ENCODE assay signal across 8 cellular contexts in the genomic region with DNA sequence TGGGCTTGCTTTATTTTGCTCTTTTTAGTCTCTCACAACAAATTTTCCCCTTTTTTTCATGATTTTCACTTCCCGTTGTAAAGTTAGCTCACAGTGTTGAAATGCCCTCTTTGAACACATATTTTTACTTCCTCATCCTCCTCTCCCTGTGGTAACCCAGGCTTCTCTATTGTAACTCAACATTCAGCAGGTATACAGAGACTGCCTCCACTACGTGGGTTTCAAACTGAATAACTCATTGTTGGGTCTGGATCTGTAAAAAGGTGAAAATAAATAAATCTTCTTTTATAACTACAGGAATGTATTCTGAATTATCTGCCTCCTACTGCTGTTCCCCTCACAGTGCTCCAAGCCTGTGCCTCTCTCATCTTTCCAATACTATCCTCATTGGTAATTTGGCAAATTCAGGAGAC.
A peak's percentile ranks its signal among the peaks of the same experiment; 100 is the strongest.
DNase-seq lines count a peak whose midpoint lies in the region; ATAC-seq and TF ChIP-seq lines count a peak whose summit lies in the region.

No MANE protein-coding gene starts in this region.

- H3K79me2 ChIP-seq in SK-N-SH (ENCODE audit: insufficient read depth) (peaks cover 93% of the 10 kb centered on the region), smooth muscle cell (ENCODE audit: low read depth) (peaks cover 100% of the 10 kb centered on the region)

- no peaks in the 10 kb centered on the region for H3K27me3 ChIP-seq in SK-N-SH (ENCODE audit: insufficient read depth)
- no peaks in the 10 kb centered on the region for H3K27me3 ChIP-seq in smooth muscle cell (ENCODE audit: low read depth)

- no peak overlapping the region for H3K4me3 Mint-ChIP-seq in progenitor cell of endocrine pancreas (ENCODE audit: low read depth)

- H3K4me1 Mint-ChIP-seq in progenitor cell of endocrine pancreas (ENCODE audit: low read depth), result peaks cover 34% of the 10 kb centered on the region

- no peak for TF ChIP-seq EP300 in SK-N-SH (IDR thresholded peaks at IDR 0.05; ENCODE audit: borderline replicate concordance in 1 of 2, low read depth in 1 of 2, low read length in 1 of 2)

- POLR2A ChIA-PET in SK-N-SH (lab: Yijun Ruan, JAX), result no interaction called here

- TF ChIP-seq CTCF in SK-N-SH (IDR thresholded peaks at IDR 0.05) (no peak), choroid plexus epithelial cell (conservative IDR thresholded peaks at IDR 0.05; ENCODE audit: low read depth, low read length) (no peak), smooth muscle cell (IDR thresholded peaks at IDR 0.05; ENCODE audit: borderline replicate concordance, insufficient read depth, poor library complexity, severe bottlenecking) (no peak), progenitor cell of endocrine pancreas (IDR thresholded peaks at IDR 0.05; ENCODE audit: unreplicated experiment) (no peak)

- DNase-seq in SK-N-SH, result no peak
- peak; percentile 40 for DNase-seq in NAMALWA (ENCODE audit: low spot score)
- DNase-seq in choroid plexus epithelial cell (ENCODE audit: low read depth), result no peak
- no peak for DNase-seq in smooth muscle cell (lab: John Stamatoyannopoulos, UW; ENCODE audit: unreplicated experiment)
- no peak for DNase-seq in left colon
- no peak for DNase-seq in T1000 (lab: John Stamatoyannopoulos, UW)
- no peak for DNase-seq in progenitor cell of endocrine pancreas (ENCODE audit: low spot score, unreplicated experiment)

- peaks cover 58% of the 10 kb centered on the region for H3K27me3 Mint-ChIP-seq in progenitor cell of endocrine pancreas

- H3K9me2 ChIP-seq in SK-N-SH, result no peaks in the 10 kb centered on the region

- no peak for TF ChIP-seq RAD21 in SK-N-SH (IDR thresholded peaks at IDR 0.05; ENCODE audit: low read length)

- CTCF ChIA-PET in SK-N-SH (lab: Yijun Ruan, JAX), result interaction anchor here (0.6 kb wide), 1 partner anchor 25 kb away, joined by 3 read pairs; no protein-coding TSS in a partner anchor

- H3K4me2 ChIP-seq in SK-N-SH, result peak overlapping the region; percentile 86
- peak overlapping the region; percentile 99 for H3K4me2 ChIP-seq in smooth muscle cell

- H3K4me1 ChIP-seq in SK-N-SH (ENCODE audit: control insufficient read depth in 1 of 2, insufficient read depth in 2 of 2, low read depth in 1 of 2, low read length in 1 of 2) (peaks cover 3 to 12% of the 10 kb centered on the region in 2 experiments; a peak in 2 of 4 replicates), smooth muscle cell (ENCODE audit: low read depth) (peaks cover 15% of the 10 kb centered on the region)

- H3F3A ChIP-seq in SK-N-SH (replicated peaks; ENCODE audit: insufficient read depth), result peaks cover 44% of the 10 kb centered on the region
- H3F3A ChIP-seq in smooth muscle cell (ENCODE audit: low read depth), result peaks cover 51% of the 10 kb centered on the region

- H3K27ac ChIP-seq in SK-N-SH (ENCODE audit: low read depth in 2 of 2, low read length in 1 of 2) (peak overlapping the region; percentile 77 to 95; a peak in 3 of 4 replicates), smooth muscle cell (ENCODE audit: low read depth) (peak overlapping the region; percentile 95)

- no peak overlapping the region for H2AFZ ChIP-seq in SK-N-SH (ENCODE audit: low read depth)
- no peak overlapping the region for H2AFZ ChIP-seq in smooth muscle cell (ENCODE audit: low read depth)

- H3K4me3 ChIP-seq in SK-N-SH (ENCODE audit: low read depth in 2 of 2, low read length in 1 of 2) (peak overlapping the region; percentile 81; a peak in 3 of 4 replicates), choroid plexus epithelial cell (ENCODE audit: low read depth, low read length) (peak overlapping the region; percentile 94), smooth muscle cell (peak overlapping the region; percentile 92)

- H3K27ac Mint-ChIP-seq in progenitor cell of endocrine pancreas, result no peak overlapping the region

- intact Hi-C loops in left colon (cut with DNase I, micrococcal nuclease), result loop anchor here in 1 of 2 donors (10.0 kb wide), 1 partner anchor 138 kb away; no protein-coding TSS in a partner anchor

- H3K9ac ChIP-seq in SK-N-SH, result peak overlapping the region; percentile 92
- H3K9ac ChIP-seq in smooth muscle cell (ENCODE audit: low read depth), result peak overlapping the region; percentile 97

- H3K36me3 Mint-ChIP-seq in progenitor cell of endocrine pancreas (ENCODE audit: insufficient read depth), result no peaks in the 10 kb centered on the region

- ATAC-seq in SK-N-SH treated with all-trans-retinoic acid at 6 μM for 48 hours (no peak), left colon (no peak)

- peaks cover 27 to 37% of the 10 kb centered on the region in 2 experiments for H3K36me3 ChIP-seq in SK-N-SH (replicated peaks in 1 of 2; ENCODE audit: control insufficient read depth in 1 of 2, insufficient read depth in 2 of 2, low read length in 1 of 2)
- H3K36me3 ChIP-seq in smooth muscle cell (ENCODE audit: low read depth), result peaks cover 9% of the 10 kb centered on the region

- H3K9me3 Mint-ChIP-seq in progenitor cell of endocrine pancreas (ENCODE audit: low read depth), result no peaks in the 10 kb centered on the region

- H3K9me3 ChIP-seq in SK-N-SH (no peaks in the 10 kb centered on the region), smooth muscle cell (replicated peaks; ENCODE audit: low read depth) (no peaks in the 10 kb centered on the region)

- H4K20me1 ChIP-seq in SK-N-SH (ENCODE audit: insufficient read depth), result peaks cover 30% of the 10 kb centered on the region
- H4K20me1 ChIP-seq in smooth muscle cell (ENCODE audit: low read depth), result peaks cover 100% of the 10 kb centered on the region

- WGBS in SK-N-SH (ENCODE audit: low lambda C conversion rate), result 57% methylated on average over 2 of the region's 2 CpGs
- 44% methylated on average over 2 of the region's 2 CpGs for WGBS in smooth muscle cell (ENCODE audit: low lambda C conversion rate)

TF ChIP-seq in SK-N-SH, 30 proteins besides CTCF, POLR2A, EP300 and RAD21:
- TF ChIP-seq TAF1 (IDR thresholded peaks at IDR 0.05; ENCODE audit: borderline replicate concordance, low read depth, low read length) (no peak), TCF12 (IDR thresholded peaks at IDR 0.05) (no peak), SMC3 (IDR thresholded peaks at IDR 0.05; ENCODE audit: low read depth, low read length) (no peak), MXI1 (IDR thresholded peaks at IDR 0.05; ENCODE audit: low read depth, low read length) (no peak), CHD2 (IDR thresholded peaks at IDR 0.05; ENCODE audit: low read length, partially characterized antibody) (no peak)
- TF ChIP-seq, protein P1, sequence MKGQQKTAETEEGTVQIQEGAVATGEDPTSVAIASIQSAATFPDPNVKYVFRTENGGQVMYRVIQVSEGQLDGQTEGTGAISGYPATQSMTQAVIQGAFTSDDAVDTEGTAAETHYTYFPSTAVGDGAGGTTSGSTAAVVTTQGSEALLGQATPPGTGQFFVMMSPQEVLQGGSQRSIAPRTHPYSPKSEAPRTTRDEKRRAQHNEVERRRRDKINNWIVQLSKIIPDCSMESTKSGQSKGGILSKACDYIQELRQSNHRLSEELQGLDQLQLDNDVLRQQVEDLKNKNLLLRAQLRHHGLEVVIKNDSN (IDR thresholded peaks at IDR 0.05; ENCODE audit: borderline replicate concordance, low read depth), result no peak
- TF ChIP-seq, protein P2, sequence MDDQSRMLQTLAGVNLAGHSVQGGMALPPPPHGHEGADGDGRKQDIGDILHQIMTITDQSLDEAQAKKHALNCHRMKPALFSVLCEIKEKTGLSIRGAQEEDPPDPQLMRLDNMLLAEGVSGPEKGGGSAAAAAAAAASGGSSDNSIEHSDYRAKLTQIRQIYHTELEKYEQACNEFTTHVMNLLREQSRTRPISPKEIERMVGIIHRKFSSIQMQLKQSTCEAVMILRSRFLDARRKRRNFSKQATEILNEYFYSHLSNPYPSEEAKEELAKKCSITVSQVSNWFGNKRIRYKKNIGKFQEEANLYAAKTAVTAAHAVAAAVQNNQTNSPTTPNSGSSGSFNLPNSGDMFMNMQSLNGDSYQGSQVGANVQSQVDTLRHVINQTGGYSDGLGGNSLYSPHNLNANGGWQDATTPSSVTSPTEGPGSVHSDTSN (IDR thresholded peaks at IDR 0.05), result no peak

TF ChIP-seq in SK-N-SH treated with all-trans-retinoic acid at 6 μM for 48 hours, 23 proteins besides CTCF, POLR2A, EP300 and RAD21 (continues in another document):
- TF ChIP-seq GLIS3 (CRISPR knock-in tag; IDR thresholded peaks at IDR 0.05), result no peak
- TF ChIP-seq, protein P3, sequence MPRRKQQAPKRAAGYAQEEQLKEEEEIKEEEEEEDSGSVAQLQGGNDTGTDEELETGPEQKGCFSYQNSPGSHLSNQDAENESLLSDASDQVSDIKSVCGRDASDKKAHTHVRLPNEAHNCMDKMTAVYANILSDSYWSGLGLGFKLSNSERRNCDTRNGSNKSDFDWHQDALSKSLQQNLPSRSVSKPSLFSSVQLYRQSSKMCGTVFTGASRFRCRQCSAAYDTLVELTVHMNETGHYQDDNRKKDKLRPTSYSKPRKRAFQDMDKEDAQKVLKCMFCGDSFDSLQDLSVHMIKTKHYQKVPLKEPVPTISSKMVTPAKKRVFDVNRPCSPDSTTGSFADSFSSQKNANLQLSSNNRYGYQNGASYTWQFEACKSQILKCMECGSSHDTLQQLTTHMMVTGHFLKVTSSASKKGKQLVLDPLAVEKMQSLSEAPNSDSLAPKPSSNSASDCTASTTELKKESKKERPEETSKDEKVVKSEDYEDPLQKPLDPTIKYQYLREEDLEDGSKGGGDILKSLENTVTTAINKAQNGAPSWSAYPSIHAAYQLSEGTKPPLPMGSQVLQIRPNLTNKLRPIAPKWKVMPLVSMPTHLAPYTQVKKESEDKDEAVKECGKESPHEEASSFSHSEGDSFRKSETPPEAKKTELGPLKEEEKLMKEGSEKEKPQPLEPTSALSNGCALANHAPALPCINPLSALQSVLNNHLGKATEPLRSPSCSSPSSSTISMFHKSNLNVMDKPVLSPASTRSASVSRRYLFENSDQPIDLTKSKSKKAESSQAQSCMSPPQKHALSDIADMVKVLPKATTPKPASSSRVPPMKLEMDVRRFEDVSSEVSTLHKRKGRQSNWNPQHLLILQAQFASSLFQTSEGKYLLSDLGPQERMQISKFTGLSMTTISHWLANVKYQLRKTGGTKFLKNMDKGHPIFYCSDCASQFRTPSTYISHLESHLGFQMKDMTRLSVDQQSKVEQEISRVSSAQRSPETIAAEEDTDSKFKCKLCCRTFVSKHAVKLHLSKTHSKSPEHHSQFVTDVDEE (CRISPR knock-in tag; IDR thresholded peaks at IDR 0.05), result no peak
- no peak for TF ChIP-seq ZFP3 (CRISPR knock-in tag; IDR thresholded peaks at IDR 0.05)
- TF ChIP-seq ZNF565 (CRISPR knock-in tag; conservative IDR thresholded peaks at IDR 0.05; ENCODE audit: low read depth), result no peak
- no peak for TF ChIP-seq ZNF8 (CRISPR knock-in tag; IDR thresholded peaks at IDR 0.05)
- TF ChIP-seq ZNF70 (CRISPR knock-in tag; IDR thresholded peaks at IDR 0.05), result no peak
- no peak for TF ChIP-seq OSR1 (CRISPR knock-in tag; IDR thresholded peaks at IDR 0.05)
- TF ChIP-seq ESRRG (CRISPR knock-in tag; IDR thresholded peaks at IDR 0.05), result no peak
